Comparison of ENCODE assay signal across 19 cellular contexts in the genomic region with DNA sequence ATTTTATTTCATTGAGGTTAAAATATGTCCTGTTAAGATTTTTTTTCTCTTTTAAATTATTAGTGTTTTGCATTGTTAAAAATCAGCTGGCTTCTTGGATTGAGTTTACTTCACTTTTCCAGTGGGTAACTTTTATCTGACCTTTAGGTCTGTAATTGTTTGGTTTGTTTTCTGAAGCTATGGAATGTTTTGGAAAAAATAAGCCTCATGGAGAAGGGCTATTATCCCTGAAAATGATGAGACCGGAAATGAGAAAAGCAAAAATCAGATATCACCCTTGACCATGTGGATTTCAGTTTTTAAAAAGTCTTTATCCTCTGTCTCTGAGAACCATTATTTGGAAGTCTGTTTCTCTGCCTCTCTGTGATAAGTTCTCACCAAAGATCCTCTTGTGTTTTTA.
DNase-seq lines count a peak whose midpoint lies in the region; ATAC-seq, FAIRE-seq and TF ChIP-seq lines count a peak whose summit lies in the region.
"Had no signal": no experiment of that assay in that cellular context is flagged by ENCODE, and none has a peak within 500 bp of the region (broad histone marks: within the 10 kb centered on the region; RNA-seq: fewer than 3 reads in every experiment).

No MANE protein-coding gene starts in this region.

- H3K36me3 ChIP-seq in fibroblast of lung (ENCODE audit: control insufficient read depth, insufficient read depth, low read length) (no peaks in the 10 kb centered on the region), osteoblast (ENCODE audit: insufficient read depth, low read length) (no peaks in the 10 kb centered on the region)
- H3K36me3 ChIP-seq: lower lobe of right lung, stomach had no signal

- peak; percentile 28 for DNase-seq in ACHN
- peak; percentile 11 for DNase-seq in RCC 7860 (ENCODE audit: low spot score)
- DNase-seq in fibroblast of lung (ENCODE audit: low read depth in 2 of 2) = no peak
- DNase-seq in osteoblast (ENCODE audit: insufficient read length, low spot score, missing footprints) = no peak
- no peak for DNase-seq in KBM-7
- DNase-seq in GOT3 (lab: John Stamatoyannopoulos, UW) = no peak
- no peak for DNase-seq in NCI-H187 treated with DMSO at 0.1 percent for 48 hours (lab: John Stamatoyannopoulos, UW)
- DNase-seq: activated CD4-positive, alpha-beta T cell treated with anti-CD3 and anti-CD28 coated beads for 36 hours; anterior cingulate cortex; glutamatergic neuron; lower lobe of right lung; NCI-H2081 treated with DMSO at 0.1 percent for 48 hours; NCI-H69; OCI-M1; stimulated activated CD4-positive, alpha-beta T cell treated with anti-CD3 and anti-CD28 coated beads, Interleukin-1b, Interleukin-23, amount 100 ng/mL, for 48 hours; stomach had no signal

- H3K4me1 ChIP-seq in fibroblast of lung (ENCODE audit: control insufficient read depth, extremely low read depth, insufficient read depth, low read length) (peaks cover 8% of the 10 kb centered on the region), osteoblast (ENCODE audit: insufficient read depth, low read length) (peaks cover 16% of the 10 kb centered on the region)
- H3K4me1 ChIP-seq: lower lobe of right lung had no signal

- peak overlapping the region in 2 of 4 experiments; percentile 30 to 45 for H3K4me3 ChIP-seq in fibroblast of lung (replicated peaks in 1 of 4; ENCODE audit: control extremely low read depth in 1 of 4, insufficient read depth in 1 of 4, low read depth in 3 of 4, low read length in 4 of 4)
- H3K4me3 ChIP-seq in osteoblast (ENCODE audit: insufficient read depth, low read length) = no peak overlapping the region
- H3K4me3 ChIP-seq: GM12878, lower lobe of right lung, stomach had no signal

- in situ Hi-C loops in ACHN (cut with HindIII; ENCODE audit: low pct_ligation_motif_present, low pct_unique_long_range_greater_than_20kb, low sequenced_read_pairs) (no loop called here), KBM-7 (cut with MboI; ENCODE audit: low pct_unique_long_range_greater_than_20kb, low sequenced_read_pairs) (no loop called here)

- H3K9me3 ChIP-seq in fibroblast of lung (ENCODE audit: control insufficient read depth, insufficient read depth, low read depth, low read length) (no peaks in the 10 kb centered on the region), osteoblast (ENCODE audit: low read depth, low read length) (no peaks in the 10 kb centered on the region)
- H3K9me3 ChIP-seq: lower lobe of right lung had no signal

- no peak overlapping the region for H3K9ac ChIP-seq in fibroblast of lung (ENCODE audit: insufficient read depth, low read length)

- ATAC-seq in HG02642 (IDR thresholded peaks at IDR 0.05; ENCODE audit: poor library complexity, unreplicated experiment) = no peak
- ATAC-seq: activated CD4-positive, alpha-beta T cell treated with anti-CD3 and anti-CD28 coated beads for 36 hours; GM12878; lower lobe of right lung; natural killer cell treated with Interleukin-12 subunit alpha and Interleukin-12 subunit beta and Interleukin-15 and Interleukin-18, amount 100 ng/mL, for 72 hours had no signal

- no peaks in the 10 kb centered on the region for H3K79me2 ChIP-seq in fibroblast of lung (ENCODE audit: control insufficient read depth, insufficient read depth, low read length)
- no peaks in the 10 kb centered on the region for H3K79me2 ChIP-seq in osteoblast (ENCODE audit: insufficient read depth, low read length)

- TF ChIP-seq CTCF in fibroblast of lung (conservative IDR thresholded peaks at IDR 0.05 in 1 of 2, IDR thresholded peaks at IDR 0.05 in 1 of 2; ENCODE audit: low read depth in 1 of 2, low read length in 2 of 2) = no peak
- TF ChIP-seq CTCF in osteoblast (IDR thresholded peaks at IDR 0.05; ENCODE audit: extremely low read depth, low read depth, low read length) = no peak

- FAIRE-seq in RCC 7860 (lab: Jason Lieb, UNC) = no peak
- FAIRE-seq: GM12878 had no signal

- H2AFZ ChIP-seq in fibroblast of lung (ENCODE audit: low read length) = no peak overlapping the region
- H2AFZ ChIP-seq in osteoblast (ENCODE audit: low read length) = no peak overlapping the region

- H3K27ac ChIP-seq in fibroblast of lung (ENCODE audit: insufficient read depth, low read length) (peak overlapping the region; percentile 67), osteoblast (ENCODE audit: low read depth, low read length) (peak overlapping the region; percentile 82)
- H3K27ac ChIP-seq: lower lobe of right lung had no signal

- H3K27me3 ChIP-seq in fibroblast of lung (ENCODE audit: control insufficient read depth, insufficient read depth, low read length) = no peaks in the 10 kb centered on the region
- H3K27me3 ChIP-seq in osteoblast (ENCODE audit: insufficient read depth, low read length) = no peaks in the 10 kb centered on the region
- H3K27me3 ChIP-seq: stomach had no signal

- H3K4me2 ChIP-seq in fibroblast of lung (ENCODE audit: extremely low read depth, insufficient read depth, low read length) = peak overlapping the region; percentile 75
- H3K4me2 ChIP-seq in osteoblast (ENCODE audit: insufficient read depth, low read length) = peak overlapping the region; percentile 76

- no peaks in the 10 kb centered on the region for H4K20me1 ChIP-seq in fibroblast of lung (ENCODE audit: control insufficient read depth, extremely low read depth, insufficient read depth, low read length)
- no peaks in the 10 kb centered on the region for H4K20me1 ChIP-seq in osteoblast (ENCODE audit: insufficient read depth, low read length)

Comparison
In these comparisons a context has a peak if more than half of its experiments do, and no peak if none do; other contexts are left out.
1. DNase-seq: peak in ACHN (single experiment) and RCC 7860 (single experiment); none in fibroblast of lung (0 of 2), osteoblast (single experiment), KBM-7 (single experiment), GOT3 (single experiment) and NCI-H187 treated with DMSO at 0.1 percent for 48 hours (single experiment).